In the genomic region with DNA sequence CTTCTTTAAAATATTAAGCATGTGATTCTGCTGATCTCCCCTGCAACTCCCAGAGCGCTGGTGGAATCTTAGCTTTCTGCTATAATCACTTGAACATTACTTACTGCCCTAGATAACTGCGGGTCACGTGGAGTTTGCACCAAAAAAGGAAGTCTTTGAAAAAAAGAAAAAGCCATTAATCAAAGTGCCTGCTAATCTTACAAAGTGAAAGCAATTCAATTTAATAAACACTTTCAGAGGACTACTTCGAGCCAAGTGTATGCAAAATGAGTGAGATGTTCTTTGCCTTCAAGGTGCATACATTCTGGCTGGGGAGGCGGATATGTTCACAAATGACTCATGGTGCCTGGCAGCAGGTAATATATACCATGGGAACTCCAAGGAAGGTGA, we compare ENCODE assay signal across 8 cellular contexts.
DNase-seq lines count a peak whose midpoint lies in the region; ATAC-seq and TF ChIP-seq lines count a peak whose summit lies in the region.

No MANE protein-coding gene starts in this region.

- peaks cover 5 to 24% (median 13%) of the 10 kb centered on the region in 7 donors for H3K4me1 Mint-ChIP-seq in naive thymus-derived CD4-positive, alpha-beta T cell

- TF ChIP-seq CTCF in choroid plexus epithelial cell (conservative IDR thresholded peaks at IDR 0.05; ENCODE audit: low read depth, low read length), result no peak

- H3K27ac Mint-ChIP-seq in naive thymus-derived CD4-positive, alpha-beta T cell, result peak overlapping the region in 2 of 9 donors; percentile 44 to 78

- no peak overlapping the region for H3K27ac ChIP-seq in BLaER1 treated with 17β-estradiol and CSF1 and Interleukin-3, amounts not matched to agents 10 nM and 100 nM
- H3K27ac ChIP-seq in naive thymus-derived CD4-positive, alpha-beta T cell (ENCODE audit: low read depth, low read length), result no peak overlapping the region

- ATAC-seq in naive thymus-derived CD4-positive, alpha-beta T cell, result peak; percentile 68
- ATAC-seq in GM21526 (IDR thresholded peaks at IDR 0.05; ENCODE audit: low FRiP score, unreplicated experiment), result no peak

- no peaks in the 10 kb centered on the region; a peak in 2 of 22 replicates for H3K27me3 ChIP-seq in BLaER1 treated with 17β-estradiol and CSF1 and Interleukin-3, amounts not matched to agents 10 nM and 100 nM
- no peaks in the 10 kb centered on the region for H3K27me3 ChIP-seq in naive thymus-derived CD4-positive, alpha-beta T cell (ENCODE audit: control insufficient read depth in 2 of 2, insufficient read depth in 2 of 2, low read length in 2 of 2)

- POLR2A ChIA-PET in naive thymus-derived CD4-positive, alpha-beta T cell (lab: Charles Lee), result no interaction called here

- H4K20me1 ChIP-seq in BLaER1 treated with 17β-estradiol and CSF1 and Interleukin-3, amounts not matched to agents 10 nM and 100 nM, result no peaks in the 10 kb centered on the region

- CTCF ChIA-PET in naive thymus-derived CD4-positive, alpha-beta T cell (lab: Charles Lee), result no interaction called here

- peaks cover 12 to 32% (median 14%) of the 10 kb centered on the region in 10 experiments; a peak in 19 of 20 replicates for H3K4me1 ChIP-seq in BLaER1 treated with 17β-estradiol and CSF1 and Interleukin-3, amounts not matched to agents 10 nM and 100 nM
- peaks cover 0 to 5% of the 10 kb centered on the region in 2 donors for H3K4me1 ChIP-seq in naive thymus-derived CD4-positive, alpha-beta T cell (ENCODE audit: control insufficient read depth in 2 of 2, insufficient read depth in 2 of 2, low read length in 2 of 2)

- no peak overlapping the region; a peak in 1 of 22 replicates for H3K9ac ChIP-seq in BLaER1 treated with 17β-estradiol and CSF1 and Interleukin-3, amounts not matched to agents 10 nM and 100 nM

- peak overlapping the region in 7 of 10 experiments; percentile 18 to 48 (median 34); a peak in 10 of 20 replicates for H3K4me3 ChIP-seq in BLaER1 treated with 17β-estradiol and CSF1 and Interleukin-3, amounts not matched to agents 10 nM and 100 nM
- peak overlapping the region; percentile 39 for H3K4me3 ChIP-seq in Jurkat, Clone E6-1 (ENCODE audit: low read length)
- peak overlapping the region; percentile 61 for H3K4me3 ChIP-seq in choroid plexus epithelial cell (ENCODE audit: low read depth, low read length)
- peak overlapping the region; percentile 55 for H3K4me3 ChIP-seq in naive thymus-derived CD4-positive, alpha-beta T cell (ENCODE audit: low read length)

- no peak for DNase-seq in Jurkat, Clone E6-1 (ENCODE audit: low read depth, low spot score)
- peak; percentile 8 for DNase-seq in choroid plexus epithelial cell (ENCODE audit: low read depth)
- peak in 6 of 9 donors; percentile 14 to 41 (median 29) for DNase-seq in naive thymus-derived CD4-positive, alpha-beta T cell
- no peak for DNase-seq in NCI-H1694 treated with DMSO at 0.1 percent for 48 hours (lab: John Stamatoyannopoulos, UW)
- no peak for DNase-seq in SHP77 (lab: John Stamatoyannopoulos, UW)
- no peak for DNase-seq in NCI-H82 (lab: John Stamatoyannopoulos, UW)

- H3K36me3 Mint-ChIP-seq in naive thymus-derived CD4-positive, alpha-beta T cell, result no peaks in the 10 kb centered on the region

- peak overlapping the region; percentile 82 to 94 (median 90) for H3K4me3 Mint-ChIP-seq in naive thymus-derived CD4-positive, alpha-beta T cell

- H3K36me3 ChIP-seq in BLaER1 treated with 17β-estradiol and CSF1 and Interleukin-3, amounts not matched to agents 10 nM and 100 nM, result no peaks in the 10 kb centered on the region
- no peaks in the 10 kb centered on the region for H3K36me3 ChIP-seq in naive thymus-derived CD4-positive, alpha-beta T cell (ENCODE audit: control insufficient read depth in 2 of 3, insufficient read depth in 3 of 3, low read length in 3 of 3)

- H3K4me2 ChIP-seq in BLaER1 treated with 17β-estradiol and CSF1 and Interleukin-3, amounts not matched to agents 10 nM and 100 nM, result peak overlapping the region; percentile 64 to 88 (median 72)

- intact Hi-C loops in naive thymus-derived CD4-positive, alpha-beta T cell (cut with micrococcal nuclease), result loop anchor here in 1 of 2 donors (1.0 kb wide), 1 partner anchor 271 kb away; no protein-coding TSS in a partner anchor

- H3K27me3 Mint-ChIP-seq in naive thymus-derived CD4-positive, alpha-beta T cell, result peaks cover 39 to 57% (median 45%) of the 10 kb centered on the region in 5 donors

- peaks cover 0 to 2% (median 0%) of the 10 kb centered on the region in 11 donors for H3K9me3 Mint-ChIP-seq in naive thymus-derived CD4-positive, alpha-beta T cell

- no peaks in the 10 kb centered on the region for H3K9me3 ChIP-seq in BLaER1 treated with 17β-estradiol and CSF1 and Interleukin-3, amounts not matched to agents 10 nM and 100 nM (replicated peaks in 1 of 11)
- no peaks in the 10 kb centered on the region for H3K9me3 ChIP-seq in naive thymus-derived CD4-positive, alpha-beta T cell (ENCODE audit: control insufficient read depth in 2 of 3, low read length in 3 of 3)

Comparison
In these comparisons a context has a peak if more than half of its experiments do, and no peak if none do; other contexts are left out.
1. DNase-seq: peak in choroid plexus epithelial cell (single experiment) and naive thymus-derived CD4-positive, alpha-beta T cell (6 of 9); none in Jurkat, Clone E6-1 (single experiment), NCI-H1694 treated with DMSO at 0.1 percent for 48 hours (single experiment), SHP77 (0 of 2) and NCI-H82 (single experiment).
2. Peak in every context shown above with its lines, with median percentiles within 50 percentile points of each other: H3K4me3 ChIP-seq.